In the genomic region with DNA sequence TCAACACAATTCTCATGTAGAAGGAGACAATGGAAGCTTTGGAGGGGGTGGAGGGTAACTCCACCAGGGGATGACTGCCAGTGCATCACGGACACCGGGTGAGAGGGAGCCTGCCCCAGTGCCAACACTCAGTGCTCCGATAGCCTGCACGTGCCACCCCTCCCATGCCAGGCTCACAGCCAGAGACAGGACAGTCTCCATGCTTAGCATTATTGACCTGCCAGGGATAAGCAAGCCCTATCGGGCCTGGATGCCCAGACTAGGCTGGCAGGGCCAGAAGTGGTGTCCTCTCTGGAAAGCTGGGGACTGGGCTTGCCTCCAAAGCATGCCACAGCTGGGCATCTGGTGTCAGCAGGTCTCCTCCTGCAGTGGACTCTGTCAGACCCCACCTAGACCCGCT, we compare ENCODE assay signal across 12 cellular contexts. TPM values are rescaled to one million over a fixed set of nuclear protein-coding genes. Genes with fewer than 3 reads are reported as not detected.
DNase-seq lines count a peak whose midpoint lies in the region; ATAC-seq and TF ChIP-seq lines count a peak whose summit lies in the region.
"Had no signal": no experiment of that assay in that cellular context is flagged by ENCODE, and none has a peak within 500 bp of the region (broad histone marks: within the 10 kb centered on the region; RNA-seq: fewer than 3 reads in every experiment).

No MANE protein-coding gene starts in this region.

- no peak for TF ChIP-seq EP300 in transverse colon (IDR thresholded peaks at IDR 0.05; ENCODE audit: low read depth)

- TF ChIP-seq CTCF in breast epithelium (IDR thresholded peaks at IDR 0.05): no peak
- no peak for TF ChIP-seq CTCF in transverse colon (IDR thresholded peaks at IDR 0.05)

- WGBS in transverse colon (ENCODE audit: low coverage in 1 of 2), 2 donors: 53% methylated on average over 6 of the region's 6 CpGs; no CpG with 5 or more reads in 1 of the 2 donors

- H3K27me3 ChIP-seq in breast epithelium (no peaks in the 10 kb centered on the region), transverse colon (no peaks in the 10 kb centered on the region)

- H3K4me3 ChIP-seq in breast epithelium (no peak overlapping the region), transverse colon (no peak overlapping the region)
- H3K4me3 ChIP-seq: SK-N-MC had no signal

- no peaks in the 10 kb centered on the region for H3K36me3 ChIP-seq in breast epithelium
- H3K36me3 ChIP-seq in transverse colon: no peaks in the 10 kb centered on the region

- H3K27ac ChIP-seq in breast epithelium (peak overlapping the region; percentile 95 to 96), transverse colon (peak overlapping the region; percentile 3 to 92 (median 60))
- H3K27ac ChIP-seq: parathyroid adenoma had no signal

- DNase-seq in breast epithelium (ENCODE audit: low spot score in 2 of 2) (no peak), left lobe of liver (ENCODE audit: low spot score) (peak; percentile 71), transverse colon (no peak), NCI-H2107 treated with DMSO at 0.1 percent for 48 hours (lab: John Stamatoyannopoulos, UW; ENCODE audit: unreplicated experiment) (no peak), SKM-1 (lab: John Stamatoyannopoulos, UW; ENCODE audit: unreplicated experiment) (no peak)
- DNase-seq in stimulated activated CD4-positive, alpha-beta T cell treated with anti-CD3 and anti-CD28 coated beads, Interleukin-4, amount 100 ng/mL, for 4 hours: no peak
- DNase-seq: CD4-positive, CD25-positive, alpha-beta regulatory T cell; KBM-7; NCI-H187 treated with DMSO at 0.1 percent for 48 hours; stimulated activated naive B cell treated with anti-CD40 and anti-IgM and Interleukin-4, amounts not matched to agents 10 μg/mL and 1 μg/mL and 100 μg/mL, for 72 hours had no signal

- H3K4me1 ChIP-seq in breast epithelium: peaks cover 25 to 52% of the 10 kb centered on the region in 2 donors
- H3K4me1 ChIP-seq in transverse colon: peaks cover 20 to 62% (median 49%) of the 10 kb centered on the region in 4 donors

- intact Hi-C loops in breast epithelium (cut with DNase I; ENCODE audit: low total_unique reads): no loop called here
- intact Hi-C loops in transverse colon (cut with DNase I; ENCODE audit: low total_unique reads): no loop called here

- H3K9me3 ChIP-seq in breast epithelium: no peaks in the 10 kb centered on the region
- H3K9me3 ChIP-seq in transverse colon: no peaks in the 10 kb centered on the region

- TF ChIP-seq POLR2A in breast epithelium (IDR thresholded peaks at IDR 0.05) (no peak), transverse colon (IDR thresholded peaks at IDR 0.05) (no peak)

- in situ Hi-C loops in transverse colon (cut with MboI; ENCODE audit: low pct_ligation_motif_present in 1 of 4, low pct_unique_long_range_greater_than_20kb in 1 of 4, low sequenced_read_pairs in 3 of 4): no loop called here

- peak; percentile 44 for ATAC-seq in left lobe of liver
- ATAC-seq: stimulated activated naive B cell treated with anti-CD40 and anti-IgM and Interleukin-4, amounts not matched to agents 10 μg/mL and 1 μg/mL and 100 μg/mL, for 72 hours had no signal

RNA-seq across cellular contexts. Expression of a gene that starts 1.6 kb away (rescaled TPM):
- 10 to 100 TPM; 29.0 to 43.3 (median 42.6) TPM for total RNA-seq in breast epithelium
- 5.8 TPM for total RNA-seq in left lobe of liver
- 100 to 1,000 TPM in 1 of 4 donors, 10 to 100 TPM in 3; 11.9 to 179 (median 33.8) TPM for total RNA-seq in transverse colon

RNA-seq across cellular contexts. Expression of a gene that starts 4.0 kb away (rescaled TPM):
- 100 to 1,000 TPM in 1 of 3 donors, 10 to 100 TPM in 2; 86.9 to 112 (median 89.1) TPM for total RNA-seq in breast epithelium
- 28.0 TPM for total RNA-seq in left lobe of liver
- 10 to 100 TPM; 22.3 to 63.2 (median 51.2) TPM for total RNA-seq in transverse colon

RNA-seq across cellular contexts. Expression of a gene that starts 20.4 kb away (rescaled TPM):
- 10 to 100 TPM; 17.4 to 23.9 (median 17.9) TPM for total RNA-seq in breast epithelium
- total RNA-seq in left lobe of liver: 16.0 TPM
- 10 to 100 TPM in 3 of 4 donors, 1 to 10 TPM in 1; 5.6 to 27.9 (median 20.2) TPM for total RNA-seq in transverse colon

RNA-seq across cellular contexts. Expression of a gene that starts 20.6 kb away (rescaled TPM):
- total RNA-seq in breast epithelium (1 to 10 TPM; 3.8 to 6.9 (median 6.6) TPM), left lobe of liver (5.1 TPM), transverse colon (10 to 100 TPM in 1 of 4 donors, 1 to 10 TPM in 2, not detected in 1; 4.6 to 12.7 (median 5.2) TPM)
